8 cellular contexts compared by ENCODE assay signal in the genomic region with DNA sequence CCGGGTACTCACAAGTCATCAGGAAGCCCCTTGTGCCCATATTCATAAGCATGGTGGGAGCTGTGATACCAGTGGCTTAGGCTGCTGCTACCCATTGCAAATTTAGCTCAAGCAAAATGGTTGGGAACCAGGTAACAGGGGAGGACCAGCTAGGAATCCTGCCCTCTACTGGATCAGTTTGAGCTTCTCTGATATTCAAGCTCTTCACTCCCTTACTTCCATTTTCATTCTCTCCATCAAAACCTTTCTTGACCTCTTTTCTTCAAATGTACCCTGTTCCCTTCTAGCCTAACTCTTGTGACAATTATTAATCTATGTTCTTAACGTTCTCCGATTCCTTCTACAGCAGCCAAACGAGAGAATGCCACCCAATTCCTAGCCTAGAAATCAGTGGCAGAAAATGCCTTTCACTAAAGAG. TPM values are rescaled to one million over a fixed set of nuclear protein-coding genes. Genes with fewer than 3 reads are reported as not detected.
DNase-seq lines count a peak whose midpoint lies in the region; ATAC-seq and TF ChIP-seq lines count a peak whose summit lies in the region.

No MANE protein-coding gene starts in this region.

- H3K79me2 ChIP-seq in KMS-11 (ENCODE audit: insufficient read depth, low read depth), result no peaks in the 10 kb centered on the region

- H2AFZ ChIP-seq in KMS-11 (ENCODE audit: low read depth), result no peak overlapping the region

- CTCF ChIA-PET in activated naive CD4-positive, alpha-beta T cell treated with anti-CD3 and anti-CD28 coated beads for 36 hours (lab: Charles Lee), result interaction anchor here (0.7 to 1.4 kb wide), 7 partner anchors 9 to 76 kb away, joined by 3 to 13 read pairs (median 4); a partner anchor contains a TSS

- no peak overlapping the region for H3K4me3 Mint-ChIP-seq in activated naive CD4-positive, alpha-beta T cell treated with anti-CD3 and anti-CD28 coated beads for 36 hours
- no peak overlapping the region for H3K4me3 Mint-ChIP-seq in T-helper 1 cell treated with Interleukin-12 subunit alpha and Interleukin-12 subunit beta and Interleukin-4 antibody, amounts not matched to agents 30 μg/mL and 1 μg/mL, for 36 hours

- H3K27ac ChIP-seq in KMS-11 (no peak overlapping the region), spleen (peak overlapping the region in 1 of 8 donors; percentile 5)

- no peak overlapping the region for H3K4me3 ChIP-seq in KMS-11 (IDR thresholded peaks at IDR 0.05; ENCODE audit: insufficient read depth, low read depth, low read length)
- H3K4me3 ChIP-seq in spleen, result no peak overlapping the region

- H3K36me3 ChIP-seq in KMS-11 (ENCODE audit: insufficient read depth) (no peaks in the 10 kb centered on the region; the same call in 1 of the 2 replicates), spleen (peaks cover 0 to 100% (median 66%) of the 10 kb centered on the region in 6 donors)

- H3K4me1 Mint-ChIP-seq in activated naive CD4-positive, alpha-beta T cell treated with anti-CD3 and anti-CD28 coated beads for 36 hours (ENCODE audit: low read depth), result peaks cover 30% of the 10 kb centered on the region
- peaks cover 12% of the 10 kb centered on the region for H3K4me1 Mint-ChIP-seq in T-helper 1 cell treated with Interleukin-12 subunit alpha and Interleukin-12 subunit beta and Interleukin-4 antibody, amounts not matched to agents 30 μg/mL and 1 μg/mL, for 36 hours (ENCODE audit: low read depth)

- WGBS in spleen, 5 donors, result 78 to 85% (median 81%) methylated on average over 4 of the region's 4 CpGs

- H3K4me1 ChIP-seq in KMS-11 (ENCODE audit: low read depth, poor library complexity, severe bottlenecking), result peaks cover 12% of the 10 kb centered on the region
- H3K4me1 ChIP-seq in spleen, result peaks cover 0 to 27% (median 0%) of the 10 kb centered on the region in 6 donors

- ATAC-seq in GM21447 (IDR thresholded peaks at IDR 0.05; ENCODE audit: unreplicated experiment), result no peak

- TF ChIP-seq CTCF in KMS-11 (conservative IDR thresholded peaks at IDR 0.05; ENCODE audit: low read depth, low read length), result peak; percentile 69
- peak in 7 of 11 experiments; percentile 18 to 50 (median 36) for TF ChIP-seq CTCF in spleen (IDR thresholded peaks at IDR 0.05 in 8 of 11, conservative IDR thresholded peaks at IDR 0.05 in 3 of 11)

- H3K27ac Mint-ChIP-seq in activated naive CD4-positive, alpha-beta T cell treated with anti-CD3 and anti-CD28 coated beads for 36 hours, result peak overlapping the region; percentile 54
- H3K27ac Mint-ChIP-seq in T-helper 1 cell treated with Interleukin-12 subunit alpha and Interleukin-12 subunit beta and Interleukin-4 antibody, amounts not matched to agents 30 μg/mL and 1 μg/mL, for 36 hours, result peak overlapping the region; percentile 7

- H3K9ac ChIP-seq in KMS-11, result no peak overlapping the region

- no peaks in the 10 kb centered on the region for H3K9me3 ChIP-seq in spleen

- H3K4me2 ChIP-seq in KMS-11, result no peak overlapping the region

- H3K9me3 Mint-ChIP-seq in activated naive CD4-positive, alpha-beta T cell treated with anti-CD3 and anti-CD28 coated beads for 36 hours, result no peaks in the 10 kb centered on the region
- H3K9me3 Mint-ChIP-seq in T-helper 1 cell treated with Interleukin-12 subunit alpha and Interleukin-12 subunit beta and Interleukin-4 antibody, amounts not matched to agents 30 μg/mL and 1 μg/mL, for 36 hours, result no peaks in the 10 kb centered on the region

- intact Hi-C loops in activated naive CD4-positive, alpha-beta T cell treated with anti-CD3 and anti-CD28 coated beads for 36 hours (cut with micrococcal nuclease), result loop anchor here (5.0 kb wide), 1 partner anchor 42 kb away; no protein-coding TSS in a partner anchor
- intact Hi-C loops in spleen (cut with DNase I; ENCODE audit: low total_unique reads), result no loop called here

- H3K27me3 ChIP-seq in KMS-11 (ENCODE audit: insufficient read depth, low read depth) (no peaks in the 10 kb centered on the region), spleen (replicated peaks in 1 of 7) (no peaks in the 10 kb centered on the region)

- H4K20me1 ChIP-seq in KMS-11 (ENCODE audit: insufficient read depth), result no peaks in the 10 kb centered on the region

- no peaks in the 10 kb centered on the region for H3K27me3 Mint-ChIP-seq in activated naive CD4-positive, alpha-beta T cell treated with anti-CD3 and anti-CD28 coated beads for 36 hours (ENCODE audit: low read depth)
- H3K27me3 Mint-ChIP-seq in T-helper 1 cell treated with Interleukin-12 subunit alpha and Interleukin-12 subunit beta and Interleukin-4 antibody, amounts not matched to agents 30 μg/mL and 1 μg/mL, for 36 hours (ENCODE audit: low read depth), result no peaks in the 10 kb centered on the region

- DNase-seq in activated naive CD4-positive, alpha-beta T cell treated with anti-CD3 and anti-CD28 coated beads for 36 hours, result peak; percentile 37
- DNase-seq in activated naive CD4-positive, alpha-beta T cell treated with anti-CD3 and anti-CD28 coated beads, Interleukin-2, amount 50 U/mL, for 16 hours, result no peak
- DNase-seq in fibroblast of gingiva (ENCODE audit: low read depth) (peak; percentile 24), spleen (no peak), NCI-H446 treated with DMSO at 0.1 percent for 48 hours (lab: John Stamatoyannopoulos, UW) (no peak)

- no peak for TF ChIP-seq POLR2A in spleen (IDR thresholded peaks at IDR 0.05)

- peaks cover 49% of the 10 kb centered on the region for H3K36me3 Mint-ChIP-seq in activated naive CD4-positive, alpha-beta T cell treated with anti-CD3 and anti-CD28 coated beads for 36 hours (ENCODE audit: low read depth)
- H3K36me3 Mint-ChIP-seq in T-helper 1 cell treated with Interleukin-12 subunit alpha and Interleukin-12 subunit beta and Interleukin-4 antibody, amounts not matched to agents 30 μg/mL and 1 μg/mL, for 36 hours (ENCODE audit: low read depth), result peaks cover 48% of the 10 kb centered on the region

RNA-seq across cellular contexts. Expression of a gene that starts 9.7 kb away (rescaled TPM):
- 10 to 100 TPM; 79.5 to 80.8 TPM for total RNA-seq in activated naive CD4-positive, alpha-beta T cell treated with anti-CD3 and anti-CD28 coated beads for 36 hours
- 10 to 100 TPM; 44.6 to 73.6 (median 50.6) TPM for total RNA-seq in spleen
- 10 to 100 TPM; 49.9 to 63.1 (median 57.4) TPM for polyA plus RNA-seq in spleen

RNA-seq across cellular contexts. Expression of a gene that starts 50.5 kb away (rescaled TPM):
- 1 to 10 TPM; 9.3 to 9.8 TPM for total RNA-seq in activated naive CD4-positive, alpha-beta T cell treated with anti-CD3 and anti-CD28 coated beads for 36 hours
- total RNA-seq in spleen, result 10 to 100 TPM; 11.0 to 23.7 (median 18.0) TPM
- polyA plus RNA-seq in spleen, result 10 to 100 TPM in 1 of 3 donors, 1 to 10 TPM in 2; 8.2 to 10.8 (median 9.1) TPM

Comparison
In these comparisons a context has a peak if more than half of its experiments do, and no peak if none do; other contexts are left out.
1. DNase-seq: peak in activated naive CD4-positive, alpha-beta T cell treated with anti-CD3 and anti-CD28 coated beads for 36 hours (single experiment) and fibroblast of gingiva (single experiment); none in activated naive CD4-positive, alpha-beta T cell treated with anti-CD3 and anti-CD28 coated beads, Interleukin-2, amount 50 U/mL, for 16 hours (single experiment), spleen (single experiment) and NCI-H446 treated with DMSO at 0.1 percent for 48 hours (single experiment).